10 cellular contexts compared by ENCODE assay signal in genomic region chr2:16178551-16179130, GRCh38.
"Had no signal": no experiment of that assay in that cellular context is flagged by ENCODE, and none has a peak within 500 bp of the region (broad histone marks: within the 10 kb centered on the region; RNA-seq: fewer than 3 reads in every experiment).

No MANE protein-coding gene starts in this region.

- H3K27me3 Mint-ChIP-seq: IgD-negative memory B cell had no signal

- H3K4me3 ChIP-seq: GM23338, HAP-1 had no signal

- H3K9me3 Mint-ChIP-seq: GM23338, IgD-negative memory B cell had no signal

- H3K4me3 Mint-ChIP-seq: GM23338, HFFc6, IgD-negative memory B cell had no signal

- DNase-seq: H7, HFFc6, KBM-7 had no signal

- H3K4me1 Mint-ChIP-seq: IgD-negative memory B cell had no signal

- H3K9me3 ChIP-seq: HAP-1 had no signal

- H3K36me3 Mint-ChIP-seq: IgD-negative memory B cell had no signal

- H3K27ac ChIP-seq: HL-60, KMS-11 had no signal

- H3K27ac Mint-ChIP-seq: GM23338, HFFc6, IgD-negative memory B cell had no signal

- ATAC-seq: GM23338, HCT116, HepG2 had no signal

- H3K36me3 ChIP-seq: HAP-1 had no signal

- H3K4me1 ChIP-seq: HAP-1 had no signal

- H3K9ac ChIP-seq: KMS-11 had no signal
